Comparison of ENCODE assay signal across 9 cellular contexts in the genomic region with DNA sequence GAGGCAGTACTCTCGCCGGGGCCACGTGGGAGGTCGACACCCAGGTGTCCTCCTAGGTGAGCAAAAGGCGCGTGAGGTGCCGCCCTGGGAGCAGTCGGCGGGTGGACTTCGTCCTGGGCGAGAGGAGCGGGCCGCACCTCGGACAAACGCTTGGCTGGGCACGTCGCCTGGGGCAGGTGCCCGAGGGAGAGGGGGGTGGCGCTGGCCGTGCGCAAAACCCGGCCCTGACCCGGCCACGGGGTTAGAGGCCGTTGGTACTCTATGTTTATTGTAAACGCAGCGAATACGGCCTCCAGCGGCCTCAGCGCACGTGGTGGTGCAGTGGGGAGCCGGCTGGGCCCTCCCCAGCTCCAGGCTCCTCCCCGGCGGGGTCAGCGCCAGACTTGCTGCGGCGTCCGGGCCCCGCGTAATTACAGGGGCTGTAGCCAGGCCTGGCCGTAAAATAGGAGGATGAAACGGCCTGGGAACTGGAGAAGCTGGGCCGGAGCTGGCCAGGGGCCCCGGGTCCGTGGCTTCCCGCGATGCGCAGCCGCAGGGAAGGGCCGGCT. TPM values are rescaled to one million over a fixed set of nuclear protein-coding genes. Genes with fewer than 3 reads are reported as not detected.
A peak's percentile ranks its signal among the peaks of the same experiment; 100 is the strongest.
DNase-seq lines count a peak whose midpoint lies in the region; ATAC-seq and TF ChIP-seq lines count a peak whose summit lies in the region.
"Had no signal": no experiment of that assay in that cellular context is flagged by ENCODE, and none has a peak within 500 bp of the region (broad histone marks: within the 10 kb centered on the region; RNA-seq: fewer than 3 reads in every experiment).

No MANE protein-coding gene starts in this region.

- CTCF ChIA-PET in MCF 10A (lab: Yijun Ruan, JAX): interaction anchor here (0.6 to 6.7 kb wide), 17 partner anchors 9 to 495 kb away, joined by 3 to 58 read pairs (median 5); a partner anchor contains a TSS

- H3K4me1 ChIP-seq in HUES64 (ENCODE audit: insufficient read depth, low read length) (peaks cover 52% of the 10 kb centered on the region), iPS-20b (ENCODE audit: insufficient read depth, low read length) (peaks cover 39% of the 10 kb centered on the region)

- whole genome bisulfite sequencing in HUES64: 3% methylated on average over 50 of the region's 50 CpGs

- peak overlapping the region; percentile 64 for H3K4me3 ChIP-seq in HUES64 (ENCODE audit: low read length)
- H3K4me3 ChIP-seq in iPS-20b (ENCODE audit: low read length): peak overlapping the region; percentile 63; the same call in 1 of the 2 replicates
- H3K4me3 ChIP-seq in skin epidermis: peak overlapping the region in 6 of 7 experiments; percentile 52 to 67 (median 60)

- no TSS peak for BruUV-seq in MCF 10A (replicated peaks; lab: Mats Ljungman, UMichigan)

- peak overlapping the region; percentile 90 for H3K27ac Mint-ChIP-seq in MCF 10A (ENCODE audit: low read depth, unreplicated experiment)

- H3K9me3 ChIP-seq in HUES64 (ENCODE audit: insufficient read depth, low read depth, low read length) (no peaks in the 10 kb centered on the region), iPS-20b (ENCODE audit: insufficient read depth, low read depth, low read length) (no peaks in the 10 kb centered on the region)

- POLR2A ChIA-PET in MCF 10A (lab: Yijun Ruan, JAX): interaction anchor here (0.6 to 11.9 kb wide), 25 partner anchors 10 to 1345 kb away, joined by 3 to 238 read pairs (median 6); a partner anchor contains a TSS

- H3K4me1 Mint-ChIP-seq in MCF 10A (ENCODE audit: insufficient read depth, unreplicated experiment): peaks cover 49% of the 10 kb centered on the region

- peaks cover 36% of the 10 kb centered on the region for H3K36me3 Mint-ChIP-seq in MCF 10A (ENCODE audit: insufficient read depth, unreplicated experiment)
- H3K36me3 Mint-ChIP-seq: IgD-negative memory B cell had no signal

- H3K9me3 Mint-ChIP-seq in MCF 10A (ENCODE audit: unreplicated experiment): no peaks in the 10 kb centered on the region
- H3K9me3 Mint-ChIP-seq: IgD-negative memory B cell had no signal

- intact Hi-C loops in MCF 10A (cut with micrococcal nuclease): no loop called here

- H3K4me3 Mint-ChIP-seq in MCF 10A (ENCODE audit: unreplicated experiment): peak overlapping the region; percentile 100

- no peaks in the 10 kb centered on the region for H3K27me3 Mint-ChIP-seq in MCF 10A (ENCODE audit: insufficient read depth, unreplicated experiment)

- TF ChIP-seq CTCF in MCF 10A (IDR thresholded peaks at IDR 0.05; ENCODE audit: unreplicated experiment): no peak

- peak overlapping the region; percentile 22; the same call in 1 of the 2 replicates for H3K9ac ChIP-seq in HUES64 (ENCODE audit: low read depth, low read length)
- no peak overlapping the region for H3K9ac ChIP-seq in iPS-20b (ENCODE audit: low read depth, low read length)

- DNase-seq in MCF 10A (ENCODE audit: unreplicated experiment) (peak; percentile 71), epidermal melanocyte (ENCODE audit: insufficient read length, low spot score) (no peak), activated gamma-delta T cell treated with Interleukin-2 at 50 U/mL for 16 hours (no peak)
- DNase-seq in stimulated activated CD4-positive, alpha-beta T cell treated with anti-CD3 and anti-CD28 coated beads, Interleukin-2, amount 100 ng/mL, for 24 hours: no peak

- H3K27me3 ChIP-seq in HUES64 (ENCODE audit: insufficient read depth, low read length): peaks cover 65% of the 10 kb centered on the region
- H3K27me3 ChIP-seq in iPS-20b (ENCODE audit: insufficient read depth, low read length): peaks cover 89% of the 10 kb centered on the region

- H3K36me3 ChIP-seq in HUES64 (ENCODE audit: insufficient read depth, low read length): no peaks in the 10 kb centered on the region
- H3K36me3 ChIP-seq in iPS-20b (ENCODE audit: insufficient read depth, low read depth, low read length): no peaks in the 10 kb centered on the region

- ATAC-seq in GM18498 (IDR thresholded peaks at IDR 0.05; ENCODE audit: unreplicated experiment): no peak

- H3K27ac ChIP-seq in HUES64 (ENCODE audit: low read depth, low read length): no peak overlapping the region
- no peak overlapping the region for H3K27ac ChIP-seq in iPS-20b (ENCODE audit: low read length)
- peak overlapping the region in 20 of 21 experiments; percentile 58 to 98 (median 92) for H3K27ac ChIP-seq in skin epidermis

RNA-seq across cellular contexts. Expression of a gene that starts 1.7 kb away (rescaled TPM):
- 3.5 TPM for polyA plus RNA-seq in HUES64 (2013, experiment 1 of 2)
- 3.4 TPM for polyA plus RNA-seq in HUES64 (2013, experiment 2 of 2)
- 38.9 and 42.3 TPM in 2 replicates for total RNA-seq in MCF 10A (2022)
- polyA plus RNA-seq: IgD-negative memory B cell had no signal

RNA-seq across cellular contexts. Expression of a gene that starts 9.6 kb away (rescaled TPM):
- polyA plus RNA-seq in HUES64 (2013, experiment 1 of 2): 36.4 TPM
- polyA plus RNA-seq in HUES64 (2013, experiment 2 of 2): 44.0 TPM
- 91.2 and 97.8 TPM in 2 replicates for total RNA-seq in MCF 10A (2022)

RNA-seq across cellular contexts. Expression of a gene that starts 14.3 kb away (rescaled TPM):
- polyA plus RNA-seq in HUES64 (2013, experiment 1 of 2): 42.0 TPM
- 54.3 TPM for polyA plus RNA-seq in HUES64 (2013, experiment 2 of 2)
- 79.7 and 86.4 TPM in 2 replicates for total RNA-seq in MCF 10A (2022)

RNA-seq across cellular contexts. Expression of a gene that starts 47.1 kb away (rescaled TPM):
- polyA plus RNA-seq in HUES64 (2013, experiment 1 of 2): 103 TPM
- 115 TPM for polyA plus RNA-seq in HUES64 (2013, experiment 2 of 2)
- total RNA-seq in MCF 10A (2022): 313 and 383 TPM in 2 replicates

RNA-seq across cellular contexts. Expression of a gene that starts 47.4 kb away (rescaled TPM):
- 4.6 TPM for polyA plus RNA-seq in HUES64 (2013, experiment 1 of 2)
- polyA plus RNA-seq in HUES64 (2013, experiment 2 of 2): 7.0 TPM
- 1.6 and 1.7 TPM in 2 replicates for total RNA-seq in MCF 10A (2022)

Comparison
In these comparisons a context has a peak if more than half of its experiments do, and no peak if none do; other contexts are left out.
1. H3K27ac ChIP-seq: peak in skin epidermis (20 of 21); none in HUES64 (single experiment) and iPS-20b (single experiment).
2. Peak in every context shown above with its lines, with median percentiles within 50 percentile points of each other: H3K4me3 ChIP-seq.